ENCODE assay signal across 15 cellular contexts in the genomic region with DNA sequence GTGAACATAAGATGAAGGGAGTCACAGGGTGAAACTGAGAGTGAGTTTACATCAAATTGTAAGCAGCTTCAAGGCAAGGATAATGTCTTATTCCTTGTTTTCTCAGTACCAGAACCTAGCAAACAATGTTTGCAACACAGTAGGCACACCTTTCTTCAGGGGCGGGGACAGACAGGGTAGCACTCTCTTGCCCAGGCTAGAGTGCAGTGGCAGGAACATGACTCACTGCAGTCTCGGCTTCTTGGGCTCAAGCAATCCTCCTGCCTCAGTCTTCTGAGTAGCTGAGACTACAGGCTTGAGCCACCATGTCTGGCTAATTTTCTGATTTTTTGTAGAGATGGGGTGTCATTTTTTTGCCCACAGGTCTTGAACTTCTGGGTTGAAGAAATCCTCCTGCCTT.
"Had no signal": no experiment of that assay in that cellular context is flagged by ENCODE, and none has a peak within 500 bp of the region (broad histone marks: within the 10 kb centered on the region; RNA-seq: fewer than 3 reads in every experiment).

No MANE protein-coding gene starts in this region.

- H3K27ac ChIP-seq: esophagus muscularis mucosa, vagina had no signal

- H3K4me1 ChIP-seq: esophagus muscularis mucosa, vagina had no signal

- H3K27ac Mint-ChIP-seq: activated naive CD8-positive, alpha-beta T cell; endodermal cell; memory B cell had no signal

- H3K36me3 ChIP-seq: esophagus muscularis mucosa, vagina had no signal

- H3K27me3 Mint-ChIP-seq: activated naive CD8-positive, alpha-beta T cell; brain; memory B cell had no signal

- H3K4me3 Mint-ChIP-seq: activated naive CD8-positive, alpha-beta T cell; activated T-cell treated with anti-CD3 and anti-CD28 coated beads, Interleukin-2, amount 50 U/mL, for 4 hours; brain; endodermal cell; memory B cell had no signal

- DNase-seq: activated CD4-positive, alpha-beta T cell treated with anti-CD3 and anti-CD28 coated beads, Interleukin-2, amount 50 U/mL, for 4 hours; activated CD4-positive, CD25-positive, alpha-beta regulatory T cell; activated gamma-delta T cell; activated T-cell treated with anti-CD3 and anti-CD28 coated beads, Interleukin-2, amount 50 U/mL, for 4 hours; amygdala; dermis blood vessel endothelial cell; endodermal cell; glutamatergic neuron; stimulated activated CD4-positive, alpha-beta T cell treated with anti-CD3 and anti-CD28 coated beads, Interleukin-4, amount 100 ng/mL, for 24 hours; T-helper 2 cell had no signal

- H3K4me1 Mint-ChIP-seq: endodermal cell had no signal

- H3K4me3 ChIP-seq: esophagus muscularis mucosa, vagina had no signal

- H3K27me3 ChIP-seq: esophagus muscularis mucosa, vagina had no signal

- H3K9me3 ChIP-seq: esophagus muscularis mucosa, vagina had no signal

- H3K36me3 Mint-ChIP-seq: brain had no signal
